Comparison of ENCODE assay signal across 17 cellular contexts in the genomic region with DNA sequence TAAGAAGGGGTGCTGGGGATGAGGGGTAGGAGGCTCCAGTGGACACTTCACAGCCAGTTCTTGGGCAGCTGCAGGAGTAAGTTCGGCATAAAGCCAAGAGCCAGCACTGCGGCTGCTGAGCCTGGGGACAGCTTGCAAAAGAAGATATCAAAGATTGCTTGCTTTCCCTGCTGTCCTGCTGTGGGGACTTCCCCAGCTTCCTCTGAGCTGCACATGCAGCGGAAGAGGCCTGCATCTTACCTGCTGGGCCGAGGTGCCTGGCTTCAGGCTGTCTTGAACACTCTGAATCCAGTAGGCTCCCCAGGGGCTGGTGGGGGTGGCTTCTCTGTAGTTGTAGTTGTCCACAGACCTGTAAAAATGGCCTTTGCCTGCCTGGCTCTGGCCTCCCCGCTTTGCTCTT. TPM values are rescaled to one million over a fixed set of nuclear protein-coding genes. Genes with fewer than 3 reads are reported as not detected.
A peak's percentile ranks its signal among the peaks of the same experiment; 100 is the strongest.
DNase-seq lines count a peak whose midpoint lies in the region; ATAC-seq, FAIRE-seq and TF ChIP-seq lines count a peak whose summit lies in the region.
"Had no signal": no experiment of that assay in that cellular context is flagged by ENCODE, and none has a peak within 500 bp of the region (broad histone marks: within the 10 kb centered on the region; RNA-seq: fewer than 3 reads in every experiment).

No MANE protein-coding gene starts in this region.

- 13% methylated on average over 2 of the region's 5 CpGs for WGBS in HepG2 (ENCODE audit: low lambda C conversion rate)
- 36% methylated on average over 3 of the region's 5 CpGs for WGBS in right lobe of liver (ENCODE audit: insufficient coverage, low coverage, low lambda C conversion rate, missing lambda C conversion rate)
- WGBS in spleen, 5 donors = 48 to 60% (median 51%) methylated on average over 4 to 5 of the region's 5 CpGs

- peaks cover 24 to 59% of the 10 kb centered on the region in 2 donors for H3K27me3 Mint-ChIP-seq in effector memory CD8-positive, alpha-beta T cell

- BruUV-seq in HepG2 (replicated peaks; lab: Mats Ljungman, UMichigan) (no TSS peak), PC-3 (replicated peaks; lab: Mats Ljungman, UMichigan) (no TSS peak)

- TF ChIP-seq EP300 in HepG2 (IDR thresholded peaks at IDR 0.05; ENCODE audit: low read depth in 2 of 2, low read length in 2 of 2) (no peak), HepG2 (CRISPR knock-in tag; IDR thresholded peaks at IDR 0.05; ENCODE audit: borderline replicate concordance) (no peak)

- H3K4me3 ChIP-seq in HepG2 (replicated peaks in 1 of 3; ENCODE audit: insufficient read depth in 1 of 3, low read depth in 2 of 3, low read length in 3 of 3) (no peak overlapping the region), right lobe of liver (no peak overlapping the region), PC-3 (ENCODE audit: low read length) (no peak overlapping the region), spleen (no peak overlapping the region)
- H3K4me3 ChIP-seq: ascending aorta, lung, SK-N-MC had no signal

- no peaks in the 10 kb centered on the region for H3F3A ChIP-seq in PC-3 (ENCODE audit: low read length, unreplicated experiment)

- FAIRE-seq in HepG2 (lab: Jason Lieb, UNC) = no peak

- H3K79me2 ChIP-seq in HepG2 (ENCODE audit: insufficient read depth, low read length) (no peaks in the 10 kb centered on the region), PC-3 (ENCODE audit: low read length) (no peaks in the 10 kb centered on the region)

- in situ Hi-C loops in HepG2 (cut with HindIII; ENCODE audit: extremely low pct_ligation_motif_present, low pct_unique_long_range_greater_than_20kb) = no loop called here

- POLR2A ChIA-PET in HepG2 (lab: Yijun Ruan, JAX) = no interaction called here
- POLR2A ChIA-PET in PC-3 (lab: Charles Lee; ENCODE audit: unreplicated experiment) = no interaction called here

- H3K27ac ChIP-seq in HepG2 (ENCODE audit: extremely low read length, insufficient read depth, low read length) = no peak overlapping the region
- no peak overlapping the region for H3K27ac ChIP-seq in right lobe of liver
- H3K27ac ChIP-seq in PC-3 (ENCODE audit: low read length) = no peak overlapping the region
- no peak overlapping the region for H3K27ac ChIP-seq in spleen
- H3K27ac ChIP-seq: ascending aorta, SK-N-MC had no signal

- H2AFZ ChIP-seq in HepG2 (ENCODE audit: low read length) (no peak overlapping the region), PC-3 (ENCODE audit: low read length) (no peak overlapping the region)

- no peaks in the 10 kb centered on the region for H3K36me3 ChIP-seq in HepG2 (replicated peaks in 1 of 2; ENCODE audit: control insufficient read depth in 1 of 2, insufficient read depth in 2 of 2, low read length in 2 of 2)
- H3K36me3 ChIP-seq in right lobe of liver = no peaks in the 10 kb centered on the region
- H3K36me3 ChIP-seq in PC-3 (ENCODE audit: low read depth, low read length) = no peaks in the 10 kb centered on the region
- H3K36me3 ChIP-seq in spleen = no peaks in the 10 kb centered on the region
- H3K36me3 ChIP-seq: ascending aorta had no signal

- no peaks in the 10 kb centered on the region for H3K9me3 ChIP-seq in HepG2 (ENCODE audit: low read length)
- H3K9me3 ChIP-seq in right lobe of liver = no peaks in the 10 kb centered on the region
- no peaks in the 10 kb centered on the region for H3K9me3 ChIP-seq in PC-3 (ENCODE audit: low read length)
- H3K9me3 ChIP-seq in spleen = no peaks in the 10 kb centered on the region
- H3K9me3 ChIP-seq: ascending aorta had no signal

- DNase-seq in HepG2 (ENCODE audit: low spot score) = no peak
- DNase-seq in right lobe of liver = no peak
- DNase-seq in PC-3 = no peak
- peak; percentile 55 for DNase-seq in iPS-NIHi11 (ENCODE audit: low spot score)
- no peak for DNase-seq in central memory CD4-positive, alpha-beta T cell
- DNase-seq in KG1 (lab: John Stamatoyannopoulos, UW) = no peak
- DNase-seq in spleen = no peak
- DNase-seq in effector memory CD8-positive, alpha-beta T cell = no peak
- DNase-seq: activated CD8-positive, alpha-beta T cell treated with anti-CD3 and anti-CD28 coated beads, Interleukin-2, amount 10 ng/mL, durations not matched to agents 7 days and 5 days; cortex of kidney; NCI-H2107; nephron progenitor cell; stimulated activated naive CD4-positive, alpha-beta T cell treated with Interleukin-2 at 50 U/mL for 16 hours had no signal

- H3K4me3 Mint-ChIP-seq in effector memory CD8-positive, alpha-beta T cell = no peak overlapping the region
- H3K4me3 Mint-ChIP-seq: activated CD8-positive, alpha-beta T cell treated with anti-CD3 and anti-CD28 coated beads, Interleukin-2, amount 10 ng/mL, durations not matched to agents 7 days and 5 days had no signal

- peaks cover 5 to 7% of the 10 kb centered on the region in 2 donors for H3K4me1 Mint-ChIP-seq in effector memory CD8-positive, alpha-beta T cell (ENCODE audit: low read depth in 2 of 2)

- ATAC-seq in HepG2 = peak; percentile 8; the same call in 1 of the 3 replicates
- no peak for ATAC-seq in right lobe of liver
- ATAC-seq in PC-3 = 0 out of 2 replicates have a peak, but pooled peaks have one; percentile 11
- ATAC-seq in effector memory CD8-positive, alpha-beta T cell (replicated peaks) = no peak

- H3K27me3 ChIP-seq in HepG2 (ENCODE audit: control insufficient read depth in 1 of 2, insufficient read depth in 2 of 2, low read length in 2 of 2) (peaks cover 0 to 3% of the 10 kb centered on the region in 2 experiments; a peak in 2 of 5 replicates), right lobe of liver (no peaks in the 10 kb centered on the region), PC-3 (ENCODE audit: low read length) (no peaks in the 10 kb centered on the region), spleen (replicated peaks in 1 of 7) (peaks cover 0 to 57% (median 19%) of the 10 kb centered on the region in 7 donors)
- H3K27me3 ChIP-seq: ascending aorta had no signal

- no peak for TF ChIP-seq POLR2A in HepG2 (IDR thresholded peaks at IDR 0.05; ENCODE audit: insufficient read depth in 1 of 2, low read depth in 2 of 2, low read length in 2 of 2)
- TF ChIP-seq POLR2A in right lobe of liver (IDR thresholded peaks at IDR 0.05) = no peak
- TF ChIP-seq POLR2A in spleen (IDR thresholded peaks at IDR 0.05) = no peak

- H3K4me2 ChIP-seq in HepG2 (ENCODE audit: low read depth, low read length) (no peak overlapping the region), PC-3 (ENCODE audit: low read length) (no peak overlapping the region)

- peaks cover 0 to 3% of the 10 kb centered on the region in 2 donors for H3K9me3 Mint-ChIP-seq in effector memory CD8-positive, alpha-beta T cell
- H3K9me3 Mint-ChIP-seq: nephron progenitor cell had no signal

- TF ChIP-seq RAD21 in HepG2 (CRISPR knock-in tag; IDR thresholded peaks at IDR 0.05) = no peak

- H3K4me1 ChIP-seq in HepG2 (ENCODE audit: insufficient read depth, low read length) (no peaks in the 10 kb centered on the region), right lobe of liver (peaks cover 0 to 4% (median 0%) of the 10 kb centered on the region in 4 donors), PC-3 (ENCODE audit: insufficient read depth, low read length) (no peaks in the 10 kb centered on the region), spleen (peaks cover 0 to 25% (median 5%) of the 10 kb centered on the region in 6 donors)
- H3K4me1 ChIP-seq: ascending aorta had no signal

- H3K9ac ChIP-seq in HepG2 (ENCODE audit: insufficient read depth, low read depth, low read length) (no peak overlapping the region), PC-3 (ENCODE audit: low read length) (no peak overlapping the region)

- peaks cover 3% of the 10 kb centered on the region for H3K36me3 Mint-ChIP-seq in effector memory CD8-positive, alpha-beta T cell (ENCODE audit: insufficient read depth)

- H3K27ac Mint-ChIP-seq in effector memory CD8-positive, alpha-beta T cell = no peak overlapping the region
- H3K27ac Mint-ChIP-seq: activated CD8-positive, alpha-beta T cell treated with anti-CD3 and anti-CD28 coated beads, Interleukin-2, amount 10 ng/mL, durations not matched to agents 7 days and 5 days; nephron progenitor cell had no signal

- CTCF ChIA-PET in HepG2 (lab: Yijun Ruan, JAX; ENCODE audit: low intra/inter-chr PET ratio, low total read pairs) = no interaction called here
- CTCF ChIA-PET in PC-3 (lab: Charles Lee) = no interaction called here

- intact Hi-C loops in HepG2 (cut with micrococcal nuclease; ENCODE audit: unreplicated experiment) = no loop called here
- intact Hi-C loops in right lobe of liver (cut with DNase I) = no loop called here
- intact Hi-C loops in PC-3 (cut with micrococcal nuclease) = no loop called here
- intact Hi-C loops in spleen (cut with DNase I; ENCODE audit: low total_unique reads) = no loop called here

- no peaks in the 10 kb centered on the region for H3K9me2 ChIP-seq in PC-3 (replicated peaks; ENCODE audit: low read length)

- H4K20me1 ChIP-seq in HepG2 (ENCODE audit: insufficient read depth, low read length) (no peaks in the 10 kb centered on the region), PC-3 (ENCODE audit: low read length) (no peaks in the 10 kb centered on the region)

- no peak for TF ChIP-seq CTCF in HepG2 (CRISPR knock-in tag; IDR thresholded peaks at IDR 0.05)
- no peak for TF ChIP-seq CTCF in right lobe of liver (IDR thresholded peaks at IDR 0.05)
- no peak for TF ChIP-seq CTCF in PC-3 (conservative IDR thresholded peaks at IDR 0.05; ENCODE audit: low read depth, low read length)
- TF ChIP-seq CTCF in spleen (IDR thresholded peaks at IDR 0.05 in 8 of 11, conservative IDR thresholded peaks at IDR 0.05 in 3 of 11) = no peak

RNA-seq across cellular contexts. Expression of a gene that starts 1.3 kb away (rescaled TPM):
- total RNA-seq in HepG2 (2016; rRNA removed; fragmentation: Illumina TruSeq; extraction: Trizol) (not detected in 2 replicates), right lobe of liver (under 1 TPM in 2 of 6 experiments, not detected in 4; 0.18 to 0.25 TPM), PC-3 (2014; rRNA removed) (not detected in 2 replicates), spleen (not detected)
- not detected in 2 replicates for total RNA-seq in HepG2 (2016; cell fraction: cytosol; rRNA removed; fragmentation: Illumina TruSeq; extraction: Trizol; ENCODE audit: low read depth)
- not detected in 2 replicates for total RNA-seq in HepG2 (2016; cell fraction: insoluble cytoplasmic fraction; rRNA removed; fragmentation: Illumina TruSeq; extraction: Trizol)
- total RNA-seq in HepG2 (2016; cell fraction: membrane; rRNA removed; fragmentation: Illumina TruSeq; extraction: Trizol) = not detected in 2 replicates
- total RNA-seq in HepG2 (2016; cell fraction: nucleus; rRNA removed; fragmentation: Illumina TruSeq; extraction: Trizol) = not detected in 2 replicates
- polyA plus RNA-seq in HepG2 (2011; rRNA removed) (not detected in 2 replicates), spleen (under 1 TPM in 2 of 3 donors, not detected in 1; 0.09 to 0.20 TPM)
- polyA plus RNA-seq in HepG2 (2011; cell fraction: cytosol; rRNA removed) = not detected in 2 replicates
- polyA plus RNA-seq in HepG2 (2011; cell fraction: nucleus; rRNA removed) = not detected in 2 replicates
- not detected in 2 replicates for polyA plus RNA-seq in HepG2 (2012)
- not detected in 2 replicates for polyA plus RNA-seq in HepG2 (2016; cell fraction: cytosol; fragmentation: Illumina TruSeq; extraction: Trizol; ENCODE audit: low read depth)
- not detected in 2 replicates for polyA plus RNA-seq in HepG2 (2016; cell fraction: insoluble cytoplasmic fraction; fragmentation: Illumina TruSeq; extraction: Trizol; ENCODE audit: low read depth)
- not detected in 2 replicates for polyA plus RNA-seq in HepG2 (2016; cell fraction: membrane; fragmentation: Illumina TruSeq; extraction: Trizol; ENCODE audit: low read depth)
- polyA plus RNA-seq in HepG2 (2016; cell fraction: nucleus; fragmentation: Illumina TruSeq; extraction: Trizol; ENCODE audit: insufficient read depth, low read depth) = not detected in 2 replicates
- 0.44 TPM in 1 of 2 replicates, not detected in the other for polyA minus RNA-seq in HepG2 (2011; rRNA and poly(A)+ RNA removed; ENCODE audit: low replicate concordance)
- not detected in 2 replicates for polyA minus RNA-seq in HepG2 (2011; cell fraction: cytosol; rRNA and poly(A)+ RNA removed)
- polyA minus RNA-seq in HepG2 (2011; cell fraction: nucleus; rRNA and poly(A)+ RNA removed) = not detected in 2 replicates
- total RNA-seq: activated CD8-positive, alpha-beta T cell treated with anti-CD3 and anti-CD28 coated beads, Interleukin-2, amount 10 ng/mL, durations not matched to agents 7 days and 5 days; LHCN-M2 had no signal

Comparison
In these comparisons a context has a peak if more than half of its experiments do, and no peak if none do; other contexts are left out.
1. ATAC-seq: peak in HepG2 (single experiment) and PC-3 (single experiment); none in right lobe of liver (0 of 4) and effector memory CD8-positive, alpha-beta T cell (single experiment).